Comparison of ENCODE assay signal across 8 cellular contexts in the genomic region with DNA sequence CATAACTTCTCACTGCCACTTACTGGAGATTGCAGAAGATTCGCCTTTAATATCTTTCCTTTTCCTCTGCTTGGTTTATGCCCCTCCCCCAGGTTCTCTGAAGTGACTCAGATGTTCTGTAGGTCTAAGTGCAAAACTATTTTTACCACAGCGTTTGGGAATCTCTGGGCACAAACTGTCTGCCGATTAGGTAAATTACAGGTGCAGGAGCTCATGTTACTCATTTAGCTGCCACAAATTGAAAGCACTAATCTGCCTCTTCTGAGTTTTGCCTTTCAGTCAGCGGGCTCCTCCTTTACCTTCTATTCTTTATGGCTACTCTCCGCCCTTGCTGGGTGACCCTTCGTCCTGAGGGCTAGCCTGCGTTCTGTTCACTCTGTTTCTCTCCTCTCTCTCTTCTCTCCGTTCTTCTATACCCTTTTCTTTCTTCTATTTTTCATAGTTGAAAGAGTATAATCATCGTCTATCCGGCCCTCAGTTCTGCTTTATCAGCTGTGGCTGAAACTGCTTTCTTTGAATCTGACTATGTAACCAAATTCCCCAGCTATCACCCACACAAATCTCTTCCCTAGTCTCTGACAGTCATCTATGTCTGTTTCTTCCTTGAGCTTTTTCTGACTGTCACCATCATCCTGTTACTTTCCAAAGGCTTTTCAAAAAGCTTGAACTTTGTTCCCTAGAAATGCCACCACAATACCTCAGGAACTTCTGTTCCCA. TPM values are rescaled to one million over a fixed set of nuclear protein-coding genes. Genes with fewer than 3 reads are reported as not detected.
A peak's percentile ranks its signal among the peaks of the same experiment; 100 is the strongest.
DNase-seq lines count a peak whose midpoint lies in the region; FAIRE-seq and TF ChIP-seq lines count a peak whose summit lies in the region.

No MANE protein-coding gene starts in this region.

- TF ChIP-seq CTCF in HEK293 (tag by site-specific recombination; IDR thresholded peaks at IDR 0.05) = no peak
- no peak for TF ChIP-seq CTCF in fibroblast of villous mesenchyme (IDR thresholded peaks at IDR 0.05; ENCODE audit: insufficient read depth, low read depth, low read length)

- no peaks in the 10 kb centered on the region for H3K9me3 ChIP-seq in HEK293 (ENCODE audit: control insufficient read depth, insufficient read depth, low read depth, low read length)

- TF ChIP-seq POLR2A in GM12891 (IDR thresholded peaks at IDR 0.05; ENCODE audit: low read depth, low read length) = no peak
- no peak for TF ChIP-seq POLR2A in erythroblast (IDR thresholded peaks at IDR 0.05; ENCODE audit: low read length)

- DNase-seq in GM12891 (ENCODE audit: insufficient read length, low spot score) = no peak
- DNase-seq in NCI-H1436 treated with DMSO at 0.1 percent for 48 hours (lab: John Stamatoyannopoulos, UW) = peak; percentile 37
- DNase-seq in fibroblast of villous mesenchyme (ENCODE audit: low read depth) = peak; percentile 70
- no peak for DNase-seq in activated T-cell treated with anti-CD3 and anti-CD28 coated beads for 4 hours
- no peak for DNase-seq in NCI-H1694 (lab: John Stamatoyannopoulos, UW)
- no peak for DNase-seq in erythroblast (lab: John Stamatoyannopoulos, UW)
- DNase-seq in NCI-H128 (lab: John Stamatoyannopoulos, UW; ENCODE audit: unreplicated experiment) = no peak

- peak; percentile 31 for FAIRE-seq in GM12891 (lab: Jason Lieb, UNC)

- H3K4me3 ChIP-seq in HEK293 (ENCODE audit: low read depth, low read length) (peak overlapping the region; percentile 29), fibroblast of villous mesenchyme (ENCODE audit: low read depth, low read length) (peak overlapping the region; percentile 43)

- H3K4me1 ChIP-seq in HEK293 (ENCODE audit: control insufficient read depth, insufficient read depth, low read length) = no peaks in the 10 kb centered on the region

- CTCF ChIA-PET in HEK293 (lab: Yijun Ruan, JAX) = interaction anchor here (0.7 to 1.0 kb wide), 2 partner anchors 9 to 230 kb away, joined by 4 to 5 read pairs; no protein-coding TSS in a partner anchor

- POLR2A ChIA-PET in HEK293 (lab: Yijun Ruan, JAX) = no interaction called here

- no peak overlapping the region for H3K27ac ChIP-seq in HEK293 (ENCODE audit: extremely low read depth, low read depth, low read length)

- H3K36me3 ChIP-seq in HEK293 (ENCODE audit: control insufficient read depth in 2 of 2, insufficient read depth in 1 of 2, low read length in 2 of 2) = no peaks in the 10 kb centered on the region

TF ChIP-seq in GM12891, 5 proteins besides CTCF, POLR2A, EP300 and RAD21:
- TF ChIP-seq SPI1 (IDR thresholded peaks at IDR 0.05; ENCODE audit: low read depth, low read length) (peak; percentile 75), POU2F2 (IDR thresholded peaks at IDR 0.05; ENCODE audit: low read depth, low read length) (no peak)

TF ChIP-seq in HEK293, 187 proteins besides CTCF, POLR2A, EP300 and RAD21:
- 0 out of 2 replicates have a peak, but pooled peaks have one; percentile 40 for TF ChIP-seq ZBTB11 (tag by site-specific recombination; conservative IDR thresholded peaks at IDR 0.05; ENCODE audit: low read depth)
- TF ChIP-seq ATF2 (tag by site-specific recombination; IDR thresholded peaks at IDR 0.05; ENCODE audit: low read depth) = no peak
- TF ChIP-seq TRIM28 (IDR thresholded peaks at IDR 0.05; ENCODE audit: borderline replicate concordance, low read length) = peak; percentile 58; the same call in 1 of the 2 replicates
- no peak for TF ChIP-seq ZSCAN23 (tag by site-specific recombination; IDR thresholded peaks at IDR 0.05)

RNA-seq across cellular contexts. Expression of gene MYF6, which starts 4.4 kb away (rescaled TPM):
- not detected for polyA plus RNA-seq in GM12891 (2012; ENCODE audit: low read depth, missing spikeins)
- not detected in 2 replicates for total RNA-seq in fibroblast of villous mesenchyme

RNA-seq across cellular contexts. Expression of gene MYF5, which starts 13.7 kb away (rescaled TPM):
- polyA plus RNA-seq in GM12891 (2012; ENCODE audit: low read depth, missing spikeins) = not detected
- not detected in 2 replicates for total RNA-seq in fibroblast of villous mesenchyme

Comparison
In these comparisons a context has a peak if more than half of its experiments do, and no peak if none do; other contexts are left out.
1. DNase-seq: peak in NCI-H1436 treated with DMSO at 0.1 percent for 48 hours (single experiment) and fibroblast of villous mesenchyme (single experiment); none in GM12891 (single experiment), activated T-cell treated with anti-CD3 and anti-CD28 coated beads for 4 hours (single experiment), NCI-H1694 (single experiment), erythroblast (0 of 2) and NCI-H128 (single experiment).